8 cellular contexts compared by ENCODE assay signal in the genomic region with DNA sequence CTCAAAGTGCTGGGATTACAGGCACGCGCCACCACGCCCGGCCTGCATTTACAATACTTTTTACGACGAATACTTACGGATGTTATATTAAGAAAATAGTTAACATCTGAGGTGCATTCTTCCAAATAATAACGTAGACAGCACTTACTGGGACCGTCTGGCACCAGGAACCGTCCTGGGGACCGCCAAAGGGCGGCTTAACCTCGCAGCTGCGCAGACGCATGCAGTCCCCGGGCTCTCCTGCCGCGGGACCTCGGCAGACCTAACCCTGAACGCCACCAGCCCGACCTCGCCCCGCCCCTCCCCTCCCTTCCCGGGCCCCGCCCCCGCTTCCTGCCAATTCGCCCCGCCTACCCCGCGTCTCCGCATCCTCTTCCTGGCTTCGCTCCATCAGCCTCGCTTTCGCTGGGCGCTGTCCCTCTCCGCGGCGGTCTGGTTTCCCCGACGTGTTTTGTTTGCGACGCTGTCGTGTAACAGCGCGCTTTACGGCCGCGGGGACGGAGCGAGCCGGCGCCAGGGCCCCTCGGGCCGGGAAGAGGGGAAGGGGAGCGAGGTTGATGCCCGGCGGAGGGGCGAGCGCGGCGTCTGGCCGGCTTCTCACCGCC. TPM values are rescaled to one million over a fixed set of nuclear protein-coding genes. Genes with fewer than 3 reads are reported as not detected.
DNase-seq lines count a peak whose midpoint lies in the region; ATAC-seq and TF ChIP-seq lines count a peak whose summit lies in the region.

Gene CNOT11 (plus strand): TSS at position 479 of the 605 bp plus-strand sequence. CDS start 79 bp downstream, at position 558.

- TF ChIP-seq CTCF in epithelial cell of proximal tubule (conservative IDR thresholded peaks at IDR 0.05; ENCODE audit: low read depth, low read length) = no peak

- peak within 1 kb of the TSS; percentile 92 to 95 for H3K27ac ChIP-seq in mucosa of rectum (ENCODE audit: low read depth in 2 of 2, low read length in 2 of 2)

- DNase-seq in DMS 273 treated with DMSO at 0.1 percent for 48 hours (lab: John Stamatoyannopoulos, UW) = peak; percentile 92
- DNase-seq in OCI-M2 (lab: John Stamatoyannopoulos, UW; ENCODE audit: unreplicated experiment) = peak; percentile 37
- DNase-seq in activated T-cell treated with anti-CD3 and anti-CD28 coated beads for 4 hours = peak; percentile 99
- DNase-seq in epithelial cell of proximal tubule (ENCODE audit: low read depth) = peak; percentile 72
- DNase-seq in stimulated activated CD8-positive, alpha-beta memory T cell treated with anti-CD3 and anti-CD28 coated beads, Interleukin-4, amount 100 ng/mL, for 48 hours = peak; percentile 99

- H3K4me3 Mint-ChIP-seq in IgD-negative memory B cell = peak within 1 kb of the TSS; percentile 95 to 98 (median 97)

- H3K36me3 Mint-ChIP-seq in IgD-negative memory B cell = peaks cover 7% of the 10 kb centered on the region

- H3K27me3 Mint-ChIP-seq in IgD-negative memory B cell = no peaks in the 10 kb centered on the region

- ATAC-seq in GM21529 (IDR thresholded peaks at IDR 0.05; ENCODE audit: unreplicated experiment) = peak; percentile 85

- peak within 1 kb of the TSS; percentile 94 to 97 for H3K9ac ChIP-seq in mucosa of rectum (ENCODE audit: low read depth in 1 of 2, low read length in 2 of 2)

- peak within 1 kb of the TSS; percentile 86 for H3K4me3 ChIP-seq in epithelial cell of proximal tubule (ENCODE audit: low read depth, low read length)
- H3K4me3 ChIP-seq in mucosa of rectum (ENCODE audit: low read length in 2 of 2) = peak within 1 kb of the TSS; percentile 94 to 97

- H3K36me3 ChIP-seq in mucosa of rectum (ENCODE audit: control insufficient read depth in 2 of 2, insufficient read depth in 2 of 2, low read length in 2 of 2) = peaks cover 0 to under 1% of the 10 kb centered on the region in 2 donors

- H3K27me3 ChIP-seq in mucosa of rectum (ENCODE audit: control insufficient read depth in 2 of 2, insufficient read depth in 2 of 2, low read length in 2 of 2) = no peaks in the 10 kb centered on the region

- H3K27ac Mint-ChIP-seq in IgD-negative memory B cell = peak within 1 kb of the TSS; percentile 91 to 98 (median 97)

- H3K4me1 Mint-ChIP-seq in IgD-negative memory B cell = peaks cover 23 to 26% (median 24%) of the 10 kb centered on the region in 3 donors

- no peaks in the 10 kb centered on the region for H3K9me3 Mint-ChIP-seq in IgD-negative memory B cell

- no peaks in the 10 kb centered on the region for H3K9me3 ChIP-seq in mucosa of rectum (ENCODE audit: control insufficient read depth in 2 of 2, low read length in 2 of 2)

- H3K4me1 ChIP-seq in mucosa of rectum (ENCODE audit: control insufficient read depth in 2 of 2, insufficient read depth in 2 of 2, low read length in 2 of 2) = peaks cover 23 to 28% of the 10 kb centered on the region in 2 donors

RNA-seq across cellular contexts. Expression of gene CNOT11, which starts in this region (rescaled TPM):
- polyA plus RNA-seq in IgD-negative memory B cell = 46.8 TPM
- 65.6 and 67.2 TPM in 2 replicates for total RNA-seq in epithelial cell of proximal tubule

Comparison
In these comparisons a context has a peak if more than half of its experiments do, and no peak if none do; other contexts are left out.
1. Peak in every context shown above with its lines: DNase-seq, ATAC-seq, H3K4me3 ChIP-seq and H3K27ac ChIP-seq.
2. DNase-seq: peak in every context shown above with its lines; median percentile 99 in activated T-cell treated with anti-CD3 and anti-CD28 coated beads for 4 hours; 99 in stimulated activated CD8-positive, alpha-beta memory T cell treated with anti-CD3 and anti-CD28 coated beads, Interleukin-4, amount 100 ng/mL, for 48 hours; 92 in DMS 273 treated with DMSO at 0.1 percent for 48 hours; 72 in epithelial cell of proximal tubule; 37 in OCI-M2.